32 cellular contexts compared by ENCODE assay signal in genomic region chr1:147480565-147480935, GRCh38.
"Had no signal": no experiment of that assay in that cellular context is flagged by ENCODE, and none has a peak within 500 bp of the region (broad histone marks: within the 10 kb centered on the region; RNA-seq: fewer than 3 reads in every experiment).

No MANE protein-coding gene starts in this region.

- H3K27ac ChIP-seq: ascending aorta, cardiac muscle cell, WERI-Rb-1 had no signal

- H3K9me3 ChIP-seq: ascending aorta had no signal

- H3K36me3 ChIP-seq: ascending aorta, cardiac muscle cell, WERI-Rb-1 had no signal

- DNase-seq: activated CD4-positive, alpha-beta memory T cell treated with anti-CD3 and anti-CD28 coated beads, Interleukin-2, amount 10 ng/mL, durations not matched to agents 7 days and 5 days; activated CD4-positive, alpha-beta T cell treated with anti-CD3 and anti-CD28 coated beads for 1 hour; activated CD4-positive, alpha-beta T cell treated with anti-CD3 and anti-CD28 coated beads for 36 hours; activated CD4-positive, alpha-beta T cell treated with anti-CD3 and anti-CD28 coated beads for 48 hours; activated CD4-positive, alpha-beta T cell treated with anti-CD3 and anti-CD28 coated beads, Interleukin-2, amount 10 ng/mL, durations not matched to agents 7 days and 5 days; activated CD4-positive, alpha-beta T cell treated with anti-CD3 and anti-CD28 coated beads, Interleukin-2, amount 50 U/mL, for 48 hours; activated CD4-positive, CD25-positive, alpha-beta regulatory T cell; activated CD8-positive, alpha-beta memory T cell treated with anti-CD3 and anti-CD28 coated beads for 24 hours; activated CD8-positive, alpha-beta memory T cell treated with anti-CD3 and anti-CD28 coated beads, Interleukin-2, amount 10 ng/mL, durations not matched to agents 7 days and 5 days; activated CD8-positive, alpha-beta memory T cell treated with anti-CD3 and anti-CD28 coated beads, Interleukin-2, amount 50 U/mL, for 48 hours; activated CD8-positive, alpha-beta T cell treated with anti-CD3 and anti-CD28 coated beads, Interleukin-2, amount 10 ng/mL, durations not matched to agents 7 days and 5 days; activated effector memory CD4-positive, alpha-beta T cell treated with Interleukin-2 at 50 U/mL for 16 hours; activated gamma-delta T cell; activated naive CD4-positive, alpha-beta T cell treated with anti-CD3 and anti-CD28 coated beads, Interleukin-2, amount 10 ng/mL, durations not matched to agents 7 days and 5 days; activated naive CD4-positive, alpha-beta T cell treated with Interleukin-2 at 50 U/mL for 16 hours; activated naive CD8-positive, alpha-beta T cell treated with anti-CD3 and anti-CD28 coated beads, Interleukin-2, amount 10 ng/mL, durations not matched to agents 7 days and 5 days; activated naive CD8-positive, alpha-beta T cell treated with anti-CD3 and anti-CD28 coated beads, Interleukin-2, amount 50 U/mL, for 24 hours; activated T-cell treated with anti-CD3 and anti-CD28 coated beads, Interleukin-2, amount 50 U/mL, for 24 hours; activated T-cell treated with anti-CD3 and anti-CD28 coated beads, Interleukin-2, amount 50 U/mL, for 48 hours; amygdala; anterior cingulate cortex; caudate nucleus; cerebellar nuclear complex; T-helper 1 cell; T-helper 2 cell; T-helper 9 cell; WERI-Rb-1 had no signal

- H3K4me1 ChIP-seq: ascending aorta had no signal

- H3K27me3 ChIP-seq: ascending aorta, cardiac muscle cell had no signal

- FAIRE-seq: bronchial epithelial cell had no signal

- ATAC-seq: activated CD4-positive, alpha-beta T cell treated with anti-CD3 and anti-CD28 coated beads for 36 hours; activated CD4-positive, CD25-positive, alpha-beta regulatory T cell treated with anti-CD3 and anti-CD28 coated beads, Interleukin-2, amount 50 U/mL, for 24 hours; activated CD8-positive, alpha-beta memory T cell treated with anti-CD3 and anti-CD28 coated beads, Interleukin-2, amount 10 ng/mL, durations not matched to agents 7 days and 5 days; activated CD8-positive, alpha-beta T cell treated with anti-CD3 and anti-CD28 coated beads, Interleukin-2, amount 10 ng/mL, durations not matched to agents 7 days and 5 days; activated naive CD8-positive, alpha-beta T cell treated with anti-CD3 and anti-CD28 coated beads, Interleukin-2, amount 50 U/mL, for 24 hours; WTC11 had no signal

- H3K4me3 ChIP-seq: ascending aorta, cardiac muscle cell had no signal
